Comparison of ENCODE assay signal across 16 cellular contexts in the genomic region with DNA sequence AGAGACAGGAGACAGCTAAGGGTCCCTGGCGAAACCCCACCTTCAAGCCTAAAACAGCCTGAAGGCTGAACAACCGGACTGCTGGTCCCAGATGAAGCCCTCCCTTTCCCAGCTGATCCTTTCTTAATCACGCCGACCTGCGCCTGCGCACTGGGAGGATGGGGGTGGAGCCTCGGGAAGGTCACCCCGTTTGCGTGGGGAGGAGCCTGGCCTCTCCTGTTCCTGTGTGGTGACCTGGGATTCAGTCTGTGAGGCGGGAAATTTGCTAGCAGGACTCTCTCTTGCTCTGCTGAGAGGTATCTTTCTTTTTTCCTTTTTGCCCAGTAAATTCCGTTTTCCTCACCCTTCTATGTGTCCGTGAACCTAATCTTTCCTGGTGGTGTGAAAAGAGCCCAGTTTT. TPM values are rescaled to one million over a fixed set of nuclear protein-coding genes. Genes with fewer than 3 reads are reported as not detected.
DNase-seq lines count a peak whose midpoint lies in the region; ATAC-seq and TF ChIP-seq lines count a peak whose summit lies in the region.
"Had no signal": no experiment of that assay in that cellular context is flagged by ENCODE, and none has a peak within 500 bp of the region (broad histone marks: within the 10 kb centered on the region; RNA-seq: fewer than 3 reads in every experiment).

No MANE protein-coding gene starts in this region.

- intact Hi-C loops in activated CD4-positive, alpha-beta T cell treated with anti-CD3 and anti-CD28 coated beads for 36 hours (cut with DNase I, micrococcal nuclease) = no loop called here

- peak; percentile 28 for DNase-seq in activated CD4-positive, alpha-beta T cell treated with anti-CD3 and anti-CD28 coated beads for 36 hours
- DNase-seq in activated CD4-positive, alpha-beta T cell treated with anti-CD3 and anti-CD28 coated beads for 1 hour = no peak
- DNase-seq in NCI-H774 (lab: John Stamatoyannopoulos, UW) = peak; percentile 64
- peak; percentile 8 for DNase-seq in choroid plexus epithelial cell (ENCODE audit: low read depth)
- peak; percentile 20 for DNase-seq in nephron progenitor cell
- no peak for DNase-seq in HCEC 1CT
- no peak for DNase-seq in DMS53 (lab: John Stamatoyannopoulos, UW)
- no peak for DNase-seq in A172 (ENCODE audit: low spot score)
- DNase-seq: 8988T; activated B cell treated with CpG ODN at 0.5 μM for 24 hours; effector CD4-positive, alpha-beta T cell; gastrocnemius medialis; NCI-H510A; SK-N-SH had no signal

- no peak overlapping the region for H3K4me3 ChIP-seq in choroid plexus epithelial cell (ENCODE audit: low read depth, low read length)
- H3K4me3 ChIP-seq: gastrocnemius medialis had no signal

- ATAC-seq in activated CD4-positive, alpha-beta T cell treated with anti-CD3 and anti-CD28 coated beads for 36 hours = no peak
- ATAC-seq: gastrocnemius medialis had no signal

- POLR2A ChIA-PET in activated CD4-positive, alpha-beta T cell treated with anti-CD3 and anti-CD28 coated beads for 36 hours (lab: Charles Lee) = no interaction called here

- peaks cover 21% of the 10 kb centered on the region for H3K27me3 Mint-ChIP-seq in activated CD4-positive, alpha-beta T cell treated with anti-CD3 and anti-CD28 coated beads for 36 hours
- peaks cover 27% of the 10 kb centered on the region for H3K27me3 Mint-ChIP-seq in nephron progenitor cell (ENCODE audit: low read depth, poor library complexity)

- TF ChIP-seq CTCF in choroid plexus epithelial cell (conservative IDR thresholded peaks at IDR 0.05; ENCODE audit: low read depth, low read length) (no peak), nephron progenitor cell (IDR thresholded peaks at IDR 0.05) (no peak)

- H3K9me3 Mint-ChIP-seq in activated CD4-positive, alpha-beta T cell treated with anti-CD3 and anti-CD28 coated beads for 36 hours (ENCODE audit: low read depth) = no peaks in the 10 kb centered on the region
- peaks cover 23% of the 10 kb centered on the region for H3K9me3 Mint-ChIP-seq in nephron progenitor cell
- H3K9me3 Mint-ChIP-seq: activated T-helper 2 cell treated with anti-CD3 and anti-CD28 coated beads, Interferon-gamma antibody, Interleukin-2, Interleukin-4, amounts not matched to agents 10 μg/mL and 5 μg/mL and 100 μg/mL, durations not matched to agents 14 hours and 24 hours and 36 hours had no signal

- peaks cover 7% of the 10 kb centered on the region for H3K4me1 Mint-ChIP-seq in activated CD4-positive, alpha-beta T cell treated with anti-CD3 and anti-CD28 coated beads for 36 hours
- H3K4me1 Mint-ChIP-seq in nephron progenitor cell = peaks cover 38% of the 10 kb centered on the region
- H3K4me1 Mint-ChIP-seq: activated B cell treated with CpG ODN at 0.5 μM for 24 hours had no signal

- CTCF ChIA-PET in activated CD4-positive, alpha-beta T cell treated with anti-CD3 and anti-CD28 coated beads for 36 hours (lab: Charles Lee) = interaction anchor here (0.6 kb wide), 1 partner anchor 50 kb away, joined by 3 read pairs; no protein-coding TSS in a partner anchor

- no peak overlapping the region for H3K27ac Mint-ChIP-seq in activated CD4-positive, alpha-beta T cell treated with anti-CD3 and anti-CD28 coated beads for 36 hours
- no peak overlapping the region for H3K27ac Mint-ChIP-seq in nephron progenitor cell
- H3K27ac Mint-ChIP-seq: activated B cell treated with CpG ODN at 0.5 μM for 24 hours; activated T-helper 2 cell treated with anti-CD3 and anti-CD28 coated beads, Interferon-gamma antibody, Interleukin-2, Interleukin-4, amounts not matched to agents 10 μg/mL and 5 μg/mL and 100 μg/mL, durations not matched to agents 14 hours and 24 hours and 36 hours had no signal

- H3K4me3 Mint-ChIP-seq in activated CD4-positive, alpha-beta T cell treated with anti-CD3 and anti-CD28 coated beads for 36 hours = no peak overlapping the region
- peak overlapping the region; percentile 41 for H3K4me3 Mint-ChIP-seq in nephron progenitor cell
- H3K4me3 Mint-ChIP-seq: activated B cell treated with CpG ODN at 0.5 μM for 24 hours had no signal

- no peaks in the 10 kb centered on the region for H3K36me3 Mint-ChIP-seq in activated CD4-positive, alpha-beta T cell treated with anti-CD3 and anti-CD28 coated beads for 36 hours (ENCODE audit: low read depth)
- no peaks in the 10 kb centered on the region for H3K36me3 Mint-ChIP-seq in nephron progenitor cell (ENCODE audit: low read depth)

RNA-seq across cellular contexts. Expression of a gene that starts 9.6 kb away (rescaled TPM):
- not detected for total RNA-seq in activated CD4-positive, alpha-beta T cell treated with anti-CD3 and anti-CD28 coated beads for 36 hours
- total RNA-seq in A172 (2014; rRNA removed; shearing (Covaris generic)) = not detected in 2 replicates
- total RNA-seq: activated B cell treated with CpG ODN at 0.5 μM for 24 hours; activated T-helper 2 cell treated with anti-CD3 and anti-CD28 coated beads, Interferon-gamma antibody, Interleukin-2, Interleukin-4, amounts not matched to agents 10 μg/mL and 5 μg/mL and 100 μg/mL, durations not matched to agents 14 hours and 24 hours and 36 hours; HT-29 had no signal

Comparison
In these comparisons a context has a peak if more than half of its experiments do, and no peak if none do; other contexts are left out.
1. DNase-seq: peak in activated CD4-positive, alpha-beta T cell treated with anti-CD3 and anti-CD28 coated beads for 36 hours (single experiment), NCI-H774 (single experiment), choroid plexus epithelial cell (single experiment) and nephron progenitor cell (single experiment); none in activated CD4-positive, alpha-beta T cell treated with anti-CD3 and anti-CD28 coated beads for 1 hour (single experiment), HCEC 1CT (single experiment), DMS53 (single experiment) and A172 (single experiment).